In genomic region chr18:63283305-63283704, GRCh38 we compare ENCODE assay signal across 21 cellular contexts. TPM values are rescaled to one million over a fixed set of nuclear protein-coding genes. Genes with fewer than 3 reads are reported as not detected.
DNase-seq lines count a peak whose midpoint lies in the region; ATAC-seq, FAIRE-seq and TF ChIP-seq lines count a peak whose summit lies in the region.
"Had no signal": no experiment of that assay in that cellular context is flagged by ENCODE, and none has a peak within 500 bp of the region (broad histone marks: within the 10 kb centered on the region; RNA-seq: fewer than 3 reads in every experiment).

No MANE protein-coding gene starts in this region.

- TF ChIP-seq POLR2A in GM12891 (IDR thresholded peaks at IDR 0.05; ENCODE audit: low read depth, low read length): no peak

- H3K4me1 Mint-ChIP-seq in activated B cell treated with CpG ODN at 0.5 μM for 24 hours: peaks cover 36% of the 10 kb centered on the region

- ATAC-seq in activated B cell treated with CpG ODN at 0.5 μM for 24 hours (ENCODE audit: low read depth): no peak

- no peak overlapping the region for H4K12ac ChIP-seq in trophoblast cell (ENCODE audit: low read depth, low read length)

- intact Hi-C loops in activated B cell treated with CpG ODN at 0.5 μM for 24 hours (cut with micrococcal nuclease): loop anchor here (5.0 kb wide), 1 partner anchor 34 kb away; the partner anchor contains the start of gene BCL2

- peak overlapping the region; percentile 26 for H3K4me3 Mint-ChIP-seq in activated B cell treated with CpG ODN at 0.5 μM for 24 hours
- H3K4me3 Mint-ChIP-seq: CD4-positive, alpha-beta T cell had no signal

- no peaks in the 10 kb centered on the region for H3K79me2 ChIP-seq in hepatocyte
- H3K79me2 ChIP-seq in trophoblast cell (ENCODE audit: control insufficient read depth, insufficient read depth, low read length, poor library complexity): no peaks in the 10 kb centered on the region

- H3K36me3 ChIP-seq in hepatocyte (replicated peaks; ENCODE audit: insufficient read depth, low read depth) (no peaks in the 10 kb centered on the region), stomach smooth muscle (ENCODE audit: control insufficient read depth in 2 of 2, insufficient read depth in 2 of 2, low read length in 2 of 2) (no peaks in the 10 kb centered on the region), MG63 (no peaks in the 10 kb centered on the region), trophoblast cell (ENCODE audit: control insufficient read depth in 1 of 2, insufficient read depth in 2 of 2, low read length in 2 of 2) (no peaks in the 10 kb centered on the region)
- H3K36me3 ChIP-seq: SJSA1 had no signal

- H3K4me3 ChIP-seq in hepatocyte (no peak overlapping the region), stomach smooth muscle (ENCODE audit: low read length in 2 of 2) (no peak overlapping the region), MG63 (no peak overlapping the region), trophoblast cell (ENCODE audit: low read depth, low read length) (no peak overlapping the region)
- H3K4me3 ChIP-seq: SJSA1 had no signal

- no peak for TF ChIP-seq CTCF in activated B cell treated with CpG ODN at 0.5 μM for 24 hours (IDR thresholded peaks at IDR 0.05)
- no peak for TF ChIP-seq CTCF in hepatocyte (IDR thresholded peaks at IDR 0.05; ENCODE audit: poor library complexity)

- peak overlapping the region; percentile 42 for H3K27ac ChIP-seq in hepatocyte
- peak overlapping the region; percentile 82 for H3K27ac ChIP-seq in stomach smooth muscle (ENCODE audit: low read length)
- H3K27ac ChIP-seq in trophoblast cell (ENCODE audit: low read depth, low read length): no peak overlapping the region
- H3K27ac ChIP-seq: KMS-11, SJSA1 had no signal

- H2AFZ ChIP-seq in hepatocyte (no peak overlapping the region), trophoblast cell (ENCODE audit: insufficient read depth, low read length, poor library complexity) (no peak overlapping the region)

- H3K79me1 ChIP-seq in trophoblast cell (ENCODE audit: low read length): no peaks in the 10 kb centered on the region

- peak; percentile 40 for FAIRE-seq in GM12891 (lab: Jason Lieb, UNC)

- H3K9me3 ChIP-seq in hepatocyte (ENCODE audit: low read depth) (no peaks in the 10 kb centered on the region), stomach smooth muscle (ENCODE audit: control insufficient read depth in 2 of 2, low read length in 2 of 2) (no peaks in the 10 kb centered on the region), MG63 (no peaks in the 10 kb centered on the region), trophoblast cell (ENCODE audit: insufficient read depth, low read depth, low read length) (no peaks in the 10 kb centered on the region)
- H3K9me3 ChIP-seq: SJSA1 had no signal

- H3K9me3 Mint-ChIP-seq in activated B cell treated with CpG ODN at 0.5 μM for 24 hours: no peaks in the 10 kb centered on the region
- H3K9me3 Mint-ChIP-seq: CD4-positive, alpha-beta T cell had no signal

- H3K36me3 Mint-ChIP-seq in activated B cell treated with CpG ODN at 0.5 μM for 24 hours (ENCODE audit: low read depth): peaks cover 52% of the 10 kb centered on the region

- no peak overlapping the region for H4K8ac ChIP-seq in trophoblast cell (ENCODE audit: low read depth, low read length)

- no peak overlapping the region for H3K14ac ChIP-seq in trophoblast cell (ENCODE audit: low read length)

- WGBS in hepatocyte (ENCODE audit: low lambda C conversion rate, missing lambda C conversion rate): 65% methylated on average over 7 of the region's 7 CpGs
- WGBS in trophoblast cell (ENCODE audit: extremely low coverage, insufficient coverage, insufficient read length): no CpG with 5 or more reads among the region's 7 CpGs

- no peak overlapping the region for H2BK120ac ChIP-seq in trophoblast cell (ENCODE audit: insufficient read depth, low read length, poor library complexity)

- H3K4ac ChIP-seq in trophoblast cell (ENCODE audit: low read depth, low read length): no peak overlapping the region

- H3K9ac ChIP-seq in stomach smooth muscle (ENCODE audit: low read length in 2 of 2) (no peak overlapping the region), trophoblast cell (ENCODE audit: low read length) (no peak overlapping the region)
- H3K9ac ChIP-seq: KMS-11 had no signal

- peaks cover 5% of the 10 kb centered on the region for H3K4me1 ChIP-seq in hepatocyte (ENCODE audit: insufficient read depth)
- peaks cover 29% of the 10 kb centered on the region for H3K4me1 ChIP-seq in stomach smooth muscle (ENCODE audit: control insufficient read depth, insufficient read depth, low read length)
- no peaks in the 10 kb centered on the region for H3K4me1 ChIP-seq in trophoblast cell (ENCODE audit: control insufficient read depth in 1 of 2, insufficient read depth in 2 of 2, low read length in 2 of 2)

- no peak overlapping the region for H2AK5ac ChIP-seq in trophoblast cell (ENCODE audit: low read length)

- no peak overlapping the region for H2BK5ac ChIP-seq in trophoblast cell (ENCODE audit: low read depth, low read length, poor library complexity)

- no peaks in the 10 kb centered on the region for H3K27me3 ChIP-seq in hepatocyte
- H3K27me3 ChIP-seq in stomach smooth muscle (ENCODE audit: control insufficient read depth in 1 of 2, insufficient read depth in 2 of 2, low read length in 2 of 2): no peaks in the 10 kb centered on the region
- H3K27me3 ChIP-seq in MG63: no peaks in the 10 kb centered on the region
- H3K27me3 ChIP-seq in trophoblast cell (ENCODE audit: insufficient read depth, low read length): no peaks in the 10 kb centered on the region
- H3K27me3 ChIP-seq: SJSA1 had no signal

- H2BK12ac ChIP-seq in trophoblast cell (ENCODE audit: low read length): no peak overlapping the region

- no peak overlapping the region for H3K27ac Mint-ChIP-seq in activated B cell treated with CpG ODN at 0.5 μM for 24 hours
- H3K27ac Mint-ChIP-seq: CD4-positive, alpha-beta T cell had no signal

- peak overlapping the region; percentile 19 for H3K4me2 ChIP-seq in hepatocyte
- no peak overlapping the region for H3K4me2 ChIP-seq in trophoblast cell (ENCODE audit: low read length)
- H3K4me2 ChIP-seq: KMS-11 had no signal

- no peak overlapping the region for H3K18ac ChIP-seq in trophoblast cell (ENCODE audit: low read length)

- no peaks in the 10 kb centered on the region for H3K9me2 ChIP-seq in hepatocyte (replicated peaks; ENCODE audit: insufficient read depth)

- DNase-seq in GM12891 (ENCODE audit: insufficient read length, low spot score) (no peak), activated B cell treated with CpG ODN at 0.5 μM for 24 hours (no peak), hepatocyte (ENCODE audit: low spot score) (no peak), MG63 (no peak), NCI-H2227 (lab: John Stamatoyannopoulos, UW; ENCODE audit: unreplicated experiment) (no peak), NK-92 (lab: John Stamatoyannopoulos, UW; ENCODE audit: unreplicated experiment) (no peak), trophoblast cell (no peak)
- DNase-seq: Calu3; CD4-positive, alpha-beta T cell; DMS79 treated with DMSO at 0.1 percent for 48 hours; GDM1; MM.1S; NCI-H1105 treated with DMSO at 0.1 percent for 48 hours; NCI-H187; NCI-H446; NCI-H82; OCI-M1; RPMI8226 had no signal

- H4K91ac ChIP-seq in trophoblast cell (ENCODE audit: low read depth, low read length): no peak overlapping the region

- POLR2A ChIA-PET in activated B cell treated with CpG ODN at 0.5 μM for 24 hours (lab: Charles Lee): no interaction called here

- no peak overlapping the region for H3K23ac ChIP-seq in trophoblast cell (ENCODE audit: low read length)

- no peaks in the 10 kb centered on the region for H3K27me3 Mint-ChIP-seq in activated B cell treated with CpG ODN at 0.5 μM for 24 hours
- H3K27me3 Mint-ChIP-seq: CD4-positive, alpha-beta T cell had no signal

- CTCF ChIA-PET in activated B cell treated with CpG ODN at 0.5 μM for 24 hours (lab: Charles Lee): interaction anchor here (1.8 kb wide), 1 partner anchor 35 kb away, joined by 6 read pairs; no protein-coding TSS in a partner anchor

- H4K20me1 ChIP-seq in hepatocyte (ENCODE audit: insufficient read depth, poor library complexity, severe bottlenecking): no peaks in the 10 kb centered on the region

TF ChIP-seq in GM12891, 5 proteins besides CTCF, POLR2A, EP300 and RAD21:
- TF ChIP-seq POU2F2 (IDR thresholded peaks at IDR 0.05; ENCODE audit: low read depth, low read length) (no peak), TAF1 (IDR thresholded peaks at IDR 0.05; ENCODE audit: low read depth, low read length) (no peak), SPI1 (IDR thresholded peaks at IDR 0.05; ENCODE audit: low read depth, low read length) (no peak), POLR2AphosphoS5 (IDR thresholded peaks at IDR 0.05; ENCODE audit: low read depth, low read length) (no peak), PAX5 (IDR thresholded peaks at IDR 0.05; ENCODE audit: insufficient read depth, low read length, severe bottlenecking) (no peak)

RNA-seq across cellular contexts. Expression of gene BCL2, which starts 36.3 kb away (rescaled TPM):
- 25.4 TPM for polyA plus RNA-seq in GM12891 (2012; ENCODE audit: low read depth, missing spikeins)
- 125 and 145 TPM in 2 replicates for total RNA-seq in activated B cell treated with CpG ODN at 0.5 μM for 24 hours
- 9.1 and 11.4 TPM in 2 replicates for total RNA-seq in hepatocyte
- 0.80 and 1.0 TPM in 2 replicates for polyA plus RNA-seq in hepatocyte
- 3.0 and 5.4 TPM in 2 replicates for total RNA-seq in MG63 (2014; rRNA removed; shearing (Covaris generic); ENCODE audit: low replicate concordance)
- 5.8 and 6.5 TPM in 2 replicates for polyA plus RNA-seq in trophoblast cell (2013)

Comparison
In these comparisons a context has a peak if more than half of its experiments do, and no peak if none do; other contexts are left out.
1. RNA of gene BCL2, which starts 36.3 kb away (total RNA-seq): 125 to 145 TPM in activated B cell treated with CpG ODN at 0.5 μM for 24 hours; 9.1 to 11.4 TPM in hepatocyte and 3.0 to 5.4 TPM in MG63; every median in the first group is over 10 times any median in the second.